Comparison of ENCODE assay signal across 17 cellular contexts in the genomic region with DNA sequence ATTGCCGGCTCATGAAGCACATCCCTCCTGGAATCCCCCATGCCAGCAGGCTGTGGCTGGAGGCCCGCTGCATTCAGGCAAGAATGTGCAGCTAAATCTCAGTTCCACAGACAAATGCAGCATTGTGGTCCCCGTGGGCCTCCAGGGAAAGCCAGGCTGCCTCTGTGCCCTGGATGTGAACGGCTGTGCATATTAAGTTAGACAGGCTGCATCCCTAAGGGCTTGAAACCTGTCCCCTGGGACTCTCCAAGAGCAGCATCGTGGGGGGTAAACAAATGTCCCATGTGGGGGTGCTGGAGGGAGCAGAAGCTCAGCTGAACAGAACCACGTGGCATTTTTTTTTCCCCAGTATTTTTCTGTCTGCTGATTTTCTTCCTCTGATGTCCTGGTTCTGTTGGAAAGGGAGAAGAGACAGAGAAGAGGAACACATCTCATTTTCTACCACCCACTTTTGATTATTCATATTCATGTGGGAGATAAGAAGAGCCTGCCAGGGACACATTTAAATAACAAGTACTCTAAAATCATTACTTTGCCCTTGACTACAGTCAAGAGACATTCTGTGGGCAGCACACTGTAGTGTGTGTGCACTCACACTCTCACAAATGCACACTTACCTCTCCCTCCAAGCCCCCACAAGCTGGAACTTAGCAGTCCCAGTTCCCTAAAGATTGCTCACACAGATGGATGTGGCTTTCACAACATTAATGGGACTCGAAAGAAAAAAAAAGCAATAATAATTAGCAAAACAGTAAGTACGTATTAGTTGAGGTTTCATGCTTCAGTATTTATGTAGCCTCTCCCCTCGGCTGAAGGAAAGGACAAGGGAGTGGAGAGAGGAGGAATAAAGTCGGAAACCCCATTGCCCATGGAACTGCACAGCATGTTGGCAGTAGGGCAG. TPM values are rescaled to one million over a fixed set of nuclear protein-coding genes. Genes with fewer than 3 reads are reported as not detected.
A peak's percentile ranks its signal among the peaks of the same experiment; 100 is the strongest.
DNase-seq lines count a peak whose midpoint lies in the region; ATAC-seq and TF ChIP-seq lines count a peak whose summit lies in the region.
"Had no signal": no experiment of that assay in that cellular context is flagged by ENCODE, and none has a peak within 500 bp of the region (broad histone marks: within the 10 kb centered on the region; RNA-seq: fewer than 3 reads in every experiment).

No MANE protein-coding gene starts in this region.

- H3K4me1 ChIP-seq in stomach = peaks cover 0 to 43% (median 23%) of the 10 kb centered on the region in 4 donors

- DNase-seq in NCI-H82 (lab: John Stamatoyannopoulos, UW) (peak; percentile 63), NCI-H82 treated with DMSO at 0.1 percent for 48 hours (lab: John Stamatoyannopoulos, UW; ENCODE audit: unreplicated experiment) (no peak), left ventricle myocardium superior (no peak), activated gamma-delta T cell treated with Interleukin-2 at 50 U/mL for 16 hours (no peak), NCI-H748 treated with DMSO at 0.1 percent for 48 hours (lab: John Stamatoyannopoulos, UW) (no peak), stomach (no peak)
- DNase-seq in stimulated activated naive B cell treated with anti-CD40 and anti-IgM and Interleukin-4, amounts not matched to agents 10 μg/mL and 1 μg/mL and 100 μg/mL, for 72 hours = no peak
- DNase-seq: activated CD4-positive, alpha-beta T cell treated with anti-CD3 and anti-CD28 coated beads for 1 hour; aorta; effector CD8-positive, alpha-beta T cell; NCI-H146; NK-92 treated with Interleukin-12 subunit alpha and Interleukin-12 subunit beta, amount 100 ng/mL, for 24 hours; spleen; T-cell had no signal

- H3K36me3 Mint-ChIP-seq in stimulated activated naive B cell treated with anti-CD40 and anti-IgM and Interleukin-4, amounts not matched to agents 10 μg/mL and 1 μg/mL and 100 μg/mL, for 72 hours = peaks cover 30% of the 10 kb centered on the region in 2 donors
- H3K36me3 Mint-ChIP-seq: T-cell had no signal

- ATAC-seq in left ventricle myocardium superior = peak; percentile 74
- ATAC-seq in stimulated activated naive B cell treated with anti-CD40 and anti-IgM and Interleukin-4, amounts not matched to agents 10 μg/mL and 1 μg/mL and 100 μg/mL, for 72 hours (replicated peaks) = peak in 1 of 2 donors; percentile 15
- ATAC-seq: A549, T-cell had no signal

- H3K27me3 Mint-ChIP-seq in stimulated activated naive B cell treated with anti-CD40 and anti-IgM and Interleukin-4, amounts not matched to agents 10 μg/mL and 1 μg/mL and 100 μg/mL, for 72 hours = no peaks in the 10 kb centered on the region
- H3K27me3 Mint-ChIP-seq: T-cell had no signal

- no peak for TF ChIP-seq POLR2A in stomach (IDR thresholded peaks at IDR 0.05)

- WGBS in stomach, 5 donors = 71 to 83% (median 80%) methylated on average over 10 of the region's 10 CpGs

- no peaks in the 10 kb centered on the region for H3K9me3 ChIP-seq in stomach
- H3K9me3 ChIP-seq: A549, tibial nerve had no signal

- H3K4me3 ChIP-seq in stomach = no peak overlapping the region
- H3K4me3 ChIP-seq: A549, spleen, tibial nerve had no signal

- H3K4me1 Mint-ChIP-seq in stimulated activated naive B cell treated with anti-CD40 and anti-IgM and Interleukin-4, amounts not matched to agents 10 μg/mL and 1 μg/mL and 100 μg/mL, for 72 hours = peaks cover 44 to 82% of the 10 kb centered on the region in 2 donors

- peak overlapping the region; percentile 43 for H3K27ac Mint-ChIP-seq in stimulated activated naive B cell treated with anti-CD40 and anti-IgM and Interleukin-4, amounts not matched to agents 10 μg/mL and 1 μg/mL and 100 μg/mL, for 72 hours
- H3K27ac Mint-ChIP-seq: T-cell had no signal

- H3K36me3 ChIP-seq in stomach = peaks cover 0 to 7% (median 0%) of the 10 kb centered on the region in 4 donors

- no peak for TF ChIP-seq EP300 in stomach (IDR thresholded peaks at IDR 0.05)

- H3K27me3 ChIP-seq in stomach = no peaks in the 10 kb centered on the region
- H3K27me3 ChIP-seq: spleen, tibial nerve had no signal

- peaks cover 0 to 4% of the 10 kb centered on the region in 2 donors for H3K9me3 Mint-ChIP-seq in stimulated activated naive B cell treated with anti-CD40 and anti-IgM and Interleukin-4, amounts not matched to agents 10 μg/mL and 1 μg/mL and 100 μg/mL, for 72 hours
- H3K9me3 Mint-ChIP-seq: T-cell had no signal

- no peak for TF ChIP-seq CTCF in stomach (IDR thresholded peaks at IDR 0.05)

- intact Hi-C loops in left ventricle myocardium superior (cut with micrococcal nuclease) = no loop called here
- intact Hi-C loops in stomach (cut with DNase I; ENCODE audit: low total_unique reads) = no loop called here

- peak overlapping the region in 1 of 2 donors; percentile 4 for H3K4me3 Mint-ChIP-seq in stimulated activated naive B cell treated with anti-CD40 and anti-IgM and Interleukin-4, amounts not matched to agents 10 μg/mL and 1 μg/mL and 100 μg/mL, for 72 hours
- H3K4me3 Mint-ChIP-seq: T-cell had no signal

- peak overlapping the region; percentile 69 for H3K27ac ChIP-seq in angular gyrus (ENCODE audit: low read depth, low read length)
- no peak overlapping the region for H3K27ac ChIP-seq in stomach
- H3K27ac ChIP-seq: A549, spleen had no signal

RNA-seq across cellular contexts. Expression of a gene that starts 16.9 kb away (rescaled TPM):
- total RNA-seq in left ventricle myocardium superior (33.7 TPM), stomach (10 to 100 TPM in 4 of 5 donors, 1 to 10 TPM in 1; 7.6 to 29.4 (median 17.1) TPM)
- polyA plus RNA-seq in stomach = 1 to 10 TPM in 2 of 3 donors, under 1 TPM in 1; 0.76 to 5.3 (median 1.1) TPM
